In the genomic region with DNA sequence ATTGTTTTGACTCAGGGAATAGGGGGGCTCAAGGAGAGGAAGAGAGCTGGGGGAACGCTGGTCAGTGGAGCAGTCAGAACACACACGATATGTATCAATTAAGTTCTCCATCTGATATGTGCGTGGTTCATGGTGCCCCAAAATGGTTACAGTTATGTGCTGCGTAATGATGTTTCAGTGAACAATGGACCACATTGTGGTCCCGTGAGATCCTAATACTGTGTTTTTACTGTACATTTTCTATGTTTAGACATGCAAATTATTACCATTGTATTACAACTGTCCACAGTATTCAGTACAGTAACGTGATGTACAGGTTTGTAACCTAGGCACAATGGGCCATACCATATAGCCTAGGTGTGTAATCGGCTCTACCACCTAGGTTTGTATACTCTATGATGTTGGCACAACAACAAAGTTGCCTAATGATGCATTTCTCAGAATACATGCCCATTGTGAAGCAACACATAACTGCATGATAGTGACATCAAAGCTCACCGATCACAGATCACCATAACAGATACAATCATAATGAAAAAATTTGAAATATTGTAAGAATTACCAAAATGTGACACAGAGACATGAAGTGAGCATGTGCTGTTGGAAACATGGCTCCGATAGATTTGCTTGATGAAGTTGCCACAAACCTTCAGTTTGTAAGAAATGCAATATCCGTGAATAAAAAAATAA, we compare ENCODE assay signal across 27 cellular contexts. TPM values are rescaled to one million over a fixed set of nuclear protein-coding genes. Genes with fewer than 3 reads are reported as not detected.
DNase-seq lines count a peak whose midpoint lies in the region; ATAC-seq, FAIRE-seq and TF ChIP-seq lines count a peak whose summit lies in the region.
"Had no signal": no experiment of that assay in that cellular context is flagged by ENCODE, and none has a peak within 500 bp of the region (broad histone marks: within the 10 kb centered on the region; RNA-seq: fewer than 3 reads in every experiment).

No MANE protein-coding gene starts in this region.

- ATAC-seq in T-cell (replicated peaks in 1 of 4) = no peak
- ATAC-seq: A549, Right ventricle myocardium inferior, SK-N-SH treated with all-trans-retinoic acid at 6 μM for 48 hours had no signal

- no peak overlapping the region for H3K4ac ChIP-seq in H1 (replicated peaks; ENCODE audit: insufficient read length, low read depth, low read length)

- no peaks in the 10 kb centered on the region for H3K4me1 ChIP-seq in H1 (replicated peaks in 1 of 4; ENCODE audit: control insufficient read depth in 3 of 4, insufficient read depth in 4 of 4, low read length in 3 of 4)
- H3K4me1 ChIP-seq: Caco-2, HAP-1 had no signal

- no peak for TF ChIP-seq EP300 in H1 (IDR thresholded peaks at IDR 0.05; ENCODE audit: borderline replicate concordance in 1 of 2, low read depth in 2 of 2, low read length in 2 of 2)

- H3K4me3 Mint-ChIP-seq in T-cell = no peak overlapping the region
- H3K4me3 Mint-ChIP-seq: CD4-positive, alpha-beta memory T cell; HFFc6 had no signal

- H3K18ac ChIP-seq in H1 (ENCODE audit: extremely low read depth, low read length) = no peak overlapping the region

- H3K14ac ChIP-seq in H1 (ENCODE audit: insufficient read length) = no peak overlapping the region

- H4K91ac ChIP-seq in H1 (replicated peaks; ENCODE audit: insufficient read length, low read length) = no peak overlapping the region

- 93% methylated on average over 10 of the region's 10 CpGs; no CpG with 5 or more reads in 1 of the 2 experiments for WGBS in H1 (ENCODE audit: extremely low coverage in 1 of 2, insufficient coverage in 1 of 2, insufficient read length in 1 of 2, insufficient replicate concordance in 2 of 2, low coverage in 1 of 2, low lambda C conversion rate in 2 of 2, missing lambda C conversion rate in 1 of 2), 2 experiments

- 0 out of 2 replicates have a peak overlapping the region, but pooled peaks have one; percentile 21 for H2AFZ ChIP-seq in H1 (ENCODE audit: low read length)
- H2AFZ ChIP-seq: GM23248, PC-9 had no signal

- H3K27ac Mint-ChIP-seq in T-cell = no peak overlapping the region
- H3K27ac Mint-ChIP-seq: CD4-positive, alpha-beta memory T cell; HFFc6 had no signal

- H3K36me3 Mint-ChIP-seq in T-cell = no peaks in the 10 kb centered on the region
- H3K36me3 Mint-ChIP-seq: CD4-positive, alpha-beta memory T cell had no signal

- FAIRE-seq in GM12891 (lab: Jason Lieb, UNC) = peak; percentile 45
- FAIRE-seq in H1 (lab: Jason Lieb, UNC) = no peak
- FAIRE-seq: A549 had no signal

- CTCF ChIA-PET in H1 (lab: Charles Lee; ENCODE audit: partially characterized antibody) = interaction anchor here (1.0 to 1.8 kb wide), 5 partner anchors 9 to 91 kb away, joined by 3 to 5 read pairs (median 4); no protein-coding TSS in a partner anchor
- CTCF ChIA-PET in T-cell (lab: Charles Lee) = no interaction called here

- POLR2A ChIA-PET in H1 (lab: Charles Lee; ENCODE audit: partially characterized antibody) (no interaction called here), T-cell (lab: Charles Lee) (interaction anchor here in 1 of 2 donors (0.7 kb wide), 1 partner anchor 42 kb away, joined by 3 read pairs; no protein-coding TSS in a partner anchor)

- H3K4me1 Mint-ChIP-seq in T-cell = peaks cover 5 to 7% (median 6%) of the 10 kb centered on the region in 3 donors

- no peak overlapping the region for H3K56ac ChIP-seq in H1 (replicated peaks; ENCODE audit: insufficient read length, low read depth, low read length)

- no peaks in the 10 kb centered on the region for H3K79me1 ChIP-seq in H1 (ENCODE audit: low read depth, low read length)

- H3K27ac ChIP-seq in H1 (ENCODE audit: low read depth, low read length) = no peak overlapping the region
- H3K27ac ChIP-seq: GM23248, PC-9, SJCRH30 had no signal

- no peaks in the 10 kb centered on the region for H3K9me3 Mint-ChIP-seq in T-cell
- H3K9me3 Mint-ChIP-seq: CD4-positive, alpha-beta memory T cell; HFFc6 had no signal

- H3K9me3 ChIP-seq in H1 (ENCODE audit: insufficient read depth in 2 of 2, low read depth in 1 of 2, low read length in 1 of 2) = no peaks in the 10 kb centered on the region
- H3K9me3 ChIP-seq: A549, Caco-2, HAP-1 had no signal

- no peaks in the 10 kb centered on the region for H3K23me2 ChIP-seq in H1 (ENCODE audit: low read depth, low read length)

- no peak for DNase-seq in GM12891 (ENCODE audit: insufficient read length, low spot score)
- DNase-seq in NCI-H526 (lab: John Stamatoyannopoulos, UW) = peak; percentile 86 to 88
- no peak for DNase-seq in H1 (ENCODE audit: low read depth in 1 of 2, low spot score in 2 of 2)
- no peak for DNase-seq in T-cell
- DNase-seq in NOMO-1 (lab: John Stamatoyannopoulos, UW; ENCODE audit: unreplicated experiment in 2 of 2) = no peak
- no peak for DNase-seq in iPS-NIHi11 (ENCODE audit: low spot score)
- DNase-seq in medulla oblongata (ENCODE audit: extremely low spot score) = no peak
- DNase-seq: C1 segment of cervical spinal cord; Caco-2; CD4-positive, alpha-beta memory T cell; GM23248; HFFc6; Karpas-422; NCI-H1092 treated with DMSO at 0.1 percent for 48 hours; NCI-H1436 treated with DMSO at 0.1 percent for 48 hours; NCI-H187 treated with DMSO at 0.1 percent for 48 hours; NCI-H2171 treated with DMSO at 0.1 percent for 48 hours; NCI-H345; NCI-H510A treated with DMSO at 0.1 percent for 48 hours; NCI-H774; PC-9; SJCRH30 had no signal

- H3K23ac ChIP-seq in H1 (ENCODE audit: insufficient read length) = no peak overlapping the region

- no peaks in the 10 kb centered on the region for H4K20me1 ChIP-seq in H1 (replicated peaks in 1 of 2; ENCODE audit: control insufficient read depth in 1 of 2, insufficient read depth in 2 of 2, low read length in 2 of 2)

- no peak overlapping the region for H2BK15ac ChIP-seq in H1 (ENCODE audit: low read length)

- no peaks in the 10 kb centered on the region for H3K79me2 ChIP-seq in H1 (ENCODE audit: control insufficient read depth in 1 of 2, insufficient read depth in 2 of 2, low read length in 2 of 2)

- peaks cover 0 to 2% (median 0%) of the 10 kb centered on the region in 4 experiments; a peak in 1 of 7 replicates for H3K27me3 ChIP-seq in H1 (replicated peaks in 1 of 4; ENCODE audit: control insufficient read depth in 3 of 4, extremely low read depth in 1 of 4, insufficient read depth in 3 of 4, low read length in 3 of 4)
- H3K27me3 ChIP-seq: SJCRH30 had no signal

- TF ChIP-seq POLR2A in GM12891 (IDR thresholded peaks at IDR 0.05; ENCODE audit: low read depth, low read length) (no peak), H1 (IDR thresholded peaks at IDR 0.05; ENCODE audit: control extremely low read depth in 1 of 2, low read depth in 2 of 2, low read length in 2 of 2) (no peak)

- TF ChIP-seq CTCF in H1 (IDR thresholded peaks at IDR 0.05; ENCODE audit: control extremely low read depth in 1 of 3, insufficient read depth in 1 of 3, low read depth in 1 of 3, low read length in 3 of 3) = no peak

- no peak overlapping the region for H3K9ac ChIP-seq in H1 (replicated peaks in 1 of 4; ENCODE audit: extremely low read depth in 1 of 4, low read depth in 3 of 4, low read length in 3 of 4)
- H3K9ac ChIP-seq: GM23248 had no signal

- H3K4me2 ChIP-seq in H1 (ENCODE audit: insufficient read depth in 1 of 2, low read depth in 2 of 2, low read length in 2 of 2) = no peak overlapping the region
- H3K4me2 ChIP-seq: A549, PC-9 had no signal

- no peak overlapping the region for H4K8ac ChIP-seq in H1 (ENCODE audit: extremely low read depth, insufficient read depth, low read length)

- H2BK120ac ChIP-seq in H1 (replicated peaks; ENCODE audit: low read depth, low read length) = no peak overlapping the region

- no peak overlapping the region for H2BK12ac ChIP-seq in H1 (ENCODE audit: low read depth, low read length)

- no peaks in the 10 kb centered on the region for H3K36me3 ChIP-seq in H1 (ENCODE audit: control insufficient read depth in 2 of 4, insufficient read depth in 4 of 4, low read length in 3 of 4)
- H3K36me3 ChIP-seq: HAP-1, SJCRH30 had no signal

- H4K5ac ChIP-seq in H1 (ENCODE audit: insufficient read length, low read depth, low read length) = no peak overlapping the region

- peaks cover 26 to 34% of the 10 kb centered on the region in 2 donors for H3K27me3 Mint-ChIP-seq in T-cell

- no peak for TF ChIP-seq RAD21 in H1 (IDR thresholded peaks at IDR 0.05 in 1 of 2, conservative IDR thresholded peaks at IDR 0.05 in 1 of 2; ENCODE audit: low read depth in 2 of 2, low read length in 2 of 2)

- H3K4me3 ChIP-seq in H1 (ENCODE audit: extremely low read depth in 1 of 4, insufficient read depth in 2 of 4, low read depth in 3 of 4, low read length in 4 of 4) = no peak overlapping the region
- H3K4me3 ChIP-seq: A549, GM23248, HAP-1, PC-9, SJCRH30 had no signal

- H2AK5ac ChIP-seq in H1 (ENCODE audit: low read depth, low read length) = no peak overlapping the region

- H2BK5ac ChIP-seq in H1 (ENCODE audit: low read depth, low read length) = no peak overlapping the region

- H2BK20ac ChIP-seq in H1 (ENCODE audit: low read length) = no peak overlapping the region

RNA-seq across cellular contexts. Expression of a gene that starts 14.7 kb away (rescaled TPM):
- polyA plus RNA-seq in GM12891 (2012; ENCODE audit: low read depth, missing spikeins) = 0.49 TPM
- total RNA-seq in H1 (2021; fragmentation: NEBNext Ultra II Directional; extraction: Animal tissue kit (Norgen Biotek cat#: 25700)) = 7.3 and 9.5 TPM in 2 replicates
- polyA plus RNA-seq in H1 (2011; rRNA removed) = 58.7 and 85.7 TPM in 2 replicates
- polyA plus RNA-seq in H1 (2011; cell fraction: cytosol; rRNA removed) = 45.9 TPM
- polyA plus RNA-seq in H1 (2011; cell fraction: nucleus; rRNA removed) = 40.0 TPM
- polyA plus RNA-seq in H1 (2012, experiment 1 of 2) = 8.6 to 23.6 TPM (median 17.8 TPM) in 4 replicates
- polyA plus RNA-seq in H1 (2012, experiment 2 of 2) = 19.8 TPM
- 8.6 TPM for polyA plus RNA-seq in H1 (2013, experiment 1 of 2)
- 9.0 TPM for polyA plus RNA-seq in H1 (2013, experiment 2 of 2)
- polyA minus RNA-seq in H1 (2011; rRNA and poly(A)+ RNA removed) = 9.8 TPM in 2 replicates
- polyA minus RNA-seq in H1 (2011; cell fraction: cytosol; rRNA and poly(A)+ RNA removed) = 10.6 TPM
- polyA minus RNA-seq in H1 (2011; cell fraction: nucleus; rRNA and poly(A)+ RNA removed) = 6.2 TPM
- under 1 TPM in 2 of 5 donors, not detected in 3; 0.35 to 0.64 TPM for total RNA-seq in T-cell
- total RNA-seq: CD4-positive, alpha-beta memory T cell had no signal
- polyA plus RNA-seq: CD4-positive, alpha-beta memory T cell had no signal

RNA-seq across cellular contexts. Expression of a gene that starts 29.6 kb away (rescaled TPM):
- not detected for polyA plus RNA-seq in GM12891 (2012; ENCODE audit: low read depth, missing spikeins)
- total RNA-seq in H1 (2021; fragmentation: NEBNext Ultra II Directional; extraction: Animal tissue kit (Norgen Biotek cat#: 25700)) = 0.84 and 1.4 TPM in 2 replicates
- polyA plus RNA-seq in H1 (2011; rRNA removed) = 0.70 and 0.78 TPM in 2 replicates
- polyA plus RNA-seq in H1 (2011; cell fraction: cytosol; rRNA removed) = 0.70 TPM
- 4.6 TPM for polyA plus RNA-seq in H1 (2011; cell fraction: nucleus; rRNA removed)
- polyA plus RNA-seq in H1 (2012, experiment 1 of 2) = 1.2 to 2.0 TPM (median 1.4 TPM) in 4 replicates
- 3.1 TPM for polyA plus RNA-seq in H1 (2012, experiment 2 of 2)
- polyA plus RNA-seq in H1 (2013, experiment 1 of 2) = 2.2 TPM
- polyA plus RNA-seq in H1 (2013, experiment 2 of 2) = 2.9 TPM
- polyA minus RNA-seq in H1 (2011; rRNA and poly(A)+ RNA removed) = 0.49 and 0.60 TPM in 2 replicates
- polyA minus RNA-seq in H1 (2011; cell fraction: cytosol; rRNA and poly(A)+ RNA removed) = not detected
- polyA minus RNA-seq in H1 (2011; cell fraction: nucleus; rRNA and poly(A)+ RNA removed) = 3.9 TPM
- under 1 TPM in 2 of 5 donors, not detected in 3; 0.45 to 0.54 TPM for total RNA-seq in T-cell
- total RNA-seq: Caco-2, GM23248, PC-9, Right ventricle myocardium inferior, RPMI7951, SJCRH30 had no signal
- polyA plus RNA-seq: CD4-positive, alpha-beta memory T cell; GM23248 had no signal

RNA-seq across cellular contexts. Expression of a gene that starts 45.2 kb away (rescaled TPM):
- polyA plus RNA-seq in GM12891 (2012; ENCODE audit: low read depth, missing spikeins) = 0.18 TPM
- total RNA-seq in H1 (2021; fragmentation: NEBNext Ultra II Directional; extraction: Animal tissue kit (Norgen Biotek cat#: 25700)) = 0.94 and 2.0 TPM in 2 replicates
- polyA plus RNA-seq in H1 (2011; rRNA removed) = 1.8 and 3.2 TPM in 2 replicates
- polyA plus RNA-seq in H1 (2011; cell fraction: cytosol; rRNA removed) = 3.3 TPM
- polyA plus RNA-seq in H1 (2011; cell fraction: nucleus; rRNA removed) = 6.4 TPM
- 2.3 to 4.0 TPM (median 3.0 TPM) in 4 replicates for polyA plus RNA-seq in H1 (2012, experiment 1 of 2)
- polyA plus RNA-seq in H1 (2012, experiment 2 of 2) = 1.0 TPM
- 3.2 TPM for polyA plus RNA-seq in H1 (2013, experiment 1 of 2)
- polyA plus RNA-seq in H1 (2013, experiment 2 of 2) = 2.1 TPM
- polyA minus RNA-seq in H1 (2011; rRNA and poly(A)+ RNA removed) = 1.9 and 2.2 TPM in 2 replicates
- not detected for polyA minus RNA-seq in H1 (2011; cell fraction: cytosol; rRNA and poly(A)+ RNA removed)
- 1.3 TPM for polyA minus RNA-seq in H1 (2011; cell fraction: nucleus; rRNA and poly(A)+ RNA removed)
- total RNA-seq in T-cell = not detected
- total RNA-seq: CD4-positive, alpha-beta memory T cell; GM23248; PC-9 had no signal
- polyA plus RNA-seq: CD4-positive, alpha-beta memory T cell had no signal

RNA-seq across cellular contexts. Expression of a gene that starts 48.7 kb away (rescaled TPM):
- polyA plus RNA-seq in GM12891 (2012; ENCODE audit: low read depth, missing spikeins) = 19.3 TPM
- total RNA-seq in H1 (2021; fragmentation: NEBNext Ultra II Directional; extraction: Animal tissue kit (Norgen Biotek cat#: 25700)) = 10.4 and 11.2 TPM in 2 replicates
- polyA plus RNA-seq in H1 (2011; rRNA removed) = 9.2 and 9.8 TPM in 2 replicates
- polyA plus RNA-seq in H1 (2011; cell fraction: cytosol; rRNA removed) = 10.5 TPM
- polyA plus RNA-seq in H1 (2011; cell fraction: nucleus; rRNA removed) = 7.4 TPM
- polyA plus RNA-seq in H1 (2012, experiment 1 of 2) = 9.1 to 12.2 TPM (median 11.8 TPM) in 4 replicates
- 9.2 TPM for polyA plus RNA-seq in H1 (2012, experiment 2 of 2)
- 5.0 TPM for polyA plus RNA-seq in H1 (2013, experiment 1 of 2)
- polyA plus RNA-seq in H1 (2013, experiment 2 of 2) = 5.2 TPM
- polyA minus RNA-seq in H1 (2011; rRNA and poly(A)+ RNA removed) = 15.3 and 17.4 TPM in 2 replicates
- polyA minus RNA-seq in H1 (2011; cell fraction: cytosol; rRNA and poly(A)+ RNA removed) = 9.8 TPM
- 9.0 TPM for polyA minus RNA-seq in H1 (2011; cell fraction: nucleus; rRNA and poly(A)+ RNA removed)
- total RNA-seq in T-cell = 10 to 100 TPM; 28.7 to 44.8 (median 30.3) TPM

Comparison
In these comparisons a context has a peak if more than half of its experiments do, and no peak if none do; other contexts are left out.
1. DNase-seq: peak in NCI-H526 (2 of 2); none in GM12891 (single experiment), H1 (0 of 2), T-cell (0 of 34), NOMO-1 (0 of 2), iPS-NIHi11 (single experiment) and medulla oblongata (single experiment).